28 cellular contexts compared by ENCODE assay signal in the genomic region with DNA sequence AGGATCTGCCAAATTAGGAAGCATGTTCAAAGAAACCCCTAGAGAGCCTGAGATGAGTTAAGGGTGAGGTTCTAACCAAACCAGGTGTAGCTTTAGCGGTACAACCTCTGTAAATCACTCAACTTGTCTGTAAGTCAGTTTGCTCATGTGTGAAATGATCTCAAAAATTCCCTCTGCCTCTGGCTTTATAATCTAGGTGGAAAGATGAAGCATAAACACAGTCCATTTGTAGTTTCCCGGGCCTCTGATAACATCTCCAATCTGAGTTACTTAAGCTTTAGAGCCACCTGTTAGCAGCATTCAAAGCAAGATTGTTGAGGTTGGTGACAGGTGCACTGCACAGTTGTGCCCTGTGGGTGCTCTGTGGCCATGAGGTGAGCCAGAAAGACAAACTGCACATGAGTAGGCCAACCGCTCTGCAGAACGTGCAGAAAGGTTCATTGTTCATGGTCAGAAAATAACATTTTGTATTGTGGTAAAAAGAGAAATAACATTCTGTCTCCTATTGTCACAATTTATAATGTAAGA. TPM values are rescaled to one million over a fixed set of nuclear protein-coding genes. Genes with fewer than 3 reads are reported as not detected.
DNase-seq lines count a peak whose midpoint lies in the region; ATAC-seq and TF ChIP-seq lines count a peak whose summit lies in the region.
"Had no signal": no experiment of that assay in that cellular context is flagged by ENCODE, and none has a peak within 500 bp of the region (broad histone marks: within the 10 kb centered on the region; RNA-seq: fewer than 3 reads in every experiment).

No MANE protein-coding gene starts in this region.

- H3K4me1 ChIP-seq in ascending aorta (peaks cover 28 to 53% of the 10 kb centered on the region in 2 donors), thymus (ENCODE audit: control insufficient read depth, insufficient read depth, low read length) (peaks cover 44% of the 10 kb centered on the region)

- H3K4me3 Mint-ChIP-seq in osteocyte (ENCODE audit: unreplicated experiment): peak overlapping the region; percentile 4
- no peak overlapping the region for H3K4me3 Mint-ChIP-seq in stimulated activated memory B cell treated with anti-CD40 and anti-IgM and Interleukin-4, amounts not matched to agents 10 μg/mL and 1 μg/mL and 100 μg/mL, for 72 hours
- H3K4me3 Mint-ChIP-seq: CD8-positive, alpha-beta memory T cell; effector memory CD8-positive, alpha-beta T cell; mesothelial cell of epicardium had no signal

- peak overlapping the region; percentile 94 for H3K27ac Mint-ChIP-seq in osteocyte (ENCODE audit: unreplicated experiment)
- no peak overlapping the region for H3K27ac Mint-ChIP-seq in stimulated activated memory B cell treated with anti-CD40 and anti-IgM and Interleukin-4, amounts not matched to agents 10 μg/mL and 1 μg/mL and 100 μg/mL, for 72 hours
- H3K27ac Mint-ChIP-seq: CD8-positive, alpha-beta memory T cell; effector memory CD8-positive, alpha-beta T cell; mesothelial cell of epicardium had no signal

- H3K27me3 Mint-ChIP-seq in osteocyte (ENCODE audit: unreplicated experiment): no peaks in the 10 kb centered on the region
- peaks cover 12% of the 10 kb centered on the region for H3K27me3 Mint-ChIP-seq in stimulated activated memory B cell treated with anti-CD40 and anti-IgM and Interleukin-4, amounts not matched to agents 10 μg/mL and 1 μg/mL and 100 μg/mL, for 72 hours

- no peaks in the 10 kb centered on the region for H3K9me3 ChIP-seq in ascending aorta
- H3K9me3 ChIP-seq in thymus (ENCODE audit: control insufficient read depth): no peaks in the 10 kb centered on the region
- H3K9me3 ChIP-seq: gastrocnemius medialis, pancreas, right lobe of liver, uterus had no signal

- H3K4me1 Mint-ChIP-seq in osteocyte (ENCODE audit: unreplicated experiment): peaks cover 10% of the 10 kb centered on the region
- H3K4me1 Mint-ChIP-seq in stimulated activated memory B cell treated with anti-CD40 and anti-IgM and Interleukin-4, amounts not matched to agents 10 μg/mL and 1 μg/mL and 100 μg/mL, for 72 hours: no peaks in the 10 kb centered on the region
- H3K4me1 Mint-ChIP-seq: CD8-positive, alpha-beta memory T cell had no signal

- ATAC-seq in stimulated activated memory B cell treated with anti-CD40 and anti-IgM and Interleukin-4, amounts not matched to agents 10 μg/mL and 1 μg/mL and 100 μg/mL, for 72 hours: no peak
- no peak for ATAC-seq in GM21737 (IDR thresholded peaks at IDR 0.05; ENCODE audit: unreplicated experiment)
- ATAC-seq: effector memory CD8-positive, alpha-beta T cell; esophagus mucosa; left ventricle myocardium superior had no signal

- no peaks in the 10 kb centered on the region for H3K27me3 ChIP-seq in ascending aorta
- H3K27me3 ChIP-seq in thymus (ENCODE audit: control insufficient read depth, insufficient read depth): no peaks in the 10 kb centered on the region
- H3K27me3 ChIP-seq: brain microvascular endothelial cell, gastrocnemius medialis, pancreas, right lobe of liver, uterus had no signal

- H3K27ac ChIP-seq in ascending aorta (peak overlapping the region; percentile 90 to 95), thymus (ENCODE audit: low read depth) (peak overlapping the region; percentile 3)
- H3K27ac ChIP-seq: pancreas, right lobe of liver, RWPE1, SK-N-MC, uterus had no signal

- intact Hi-C loops in ascending aorta (cut with DNase I): loop anchor here (10.0 kb wide), 2 partner anchors 66 to 536 kb away; no protein-coding TSS in a partner anchor

- WGBS in thymus: 5% methylated on average over 4 of the region's 4 CpGs

- H3K9me3 Mint-ChIP-seq in osteocyte (ENCODE audit: unreplicated experiment): no peaks in the 10 kb centered on the region
- no peaks in the 10 kb centered on the region for H3K9me3 Mint-ChIP-seq in stimulated activated memory B cell treated with anti-CD40 and anti-IgM and Interleukin-4, amounts not matched to agents 10 μg/mL and 1 μg/mL and 100 μg/mL, for 72 hours
- H3K9me3 Mint-ChIP-seq: CD8-positive, alpha-beta memory T cell; effector memory CD8-positive, alpha-beta T cell; mesothelial cell of epicardium; nephron had no signal

- H3K4me3 ChIP-seq in ascending aorta (no peak overlapping the region), thymus (ENCODE audit: low read length) (no peak overlapping the region)
- H3K4me3 ChIP-seq: gastrocnemius medialis, pancreas, right lobe of liver, SK-N-MC, uterus had no signal

- H3K36me3 ChIP-seq in ascending aorta: peaks cover 24 to 36% of the 10 kb centered on the region in 2 donors
- H3K36me3 ChIP-seq in thymus (ENCODE audit: control insufficient read depth, insufficient read depth): no peaks in the 10 kb centered on the region
- H3K36me3 ChIP-seq: brain microvascular endothelial cell, pancreas, right lobe of liver, uterus had no signal

- TF ChIP-seq CTCF in ascending aorta (IDR thresholded peaks at IDR 0.05) (no peak), osteocyte (IDR thresholded peaks at IDR 0.05) (no peak)

- DNase-seq in NCI-H146 treated with DMSO at 0.1 percent for 48 hours (lab: John Stamatoyannopoulos, UW; ENCODE audit: unreplicated experiment) (peak; percentile 20), NCI-H146 (lab: John Stamatoyannopoulos, UW) (no peak), ascending aorta (ENCODE audit: low spot score in 2 of 2) (no peak), osteocyte (ENCODE audit: extremely low spot score, unreplicated experiment) (no peak), glomerular visceral epithelial cell (ENCODE audit: extremely low spot score) (no peak)
- DNase-seq: activated CD4-positive, alpha-beta T cell treated with anti-CD3 and anti-CD28 coated beads for 4 hours; activated CD8-positive, alpha-beta memory T cell treated with anti-CD3 and anti-CD28 coated beads for 24 hours; activated gamma-delta T cell treated with Interleukin-2 at 50 U/mL for 16 hours; activated T-cell treated with anti-CD3 and anti-CD28 coated beads, Interleukin-2, amount 50 U/mL, for 1 hour; AML-193; brain microvascular endothelial cell; CD8-positive, alpha-beta memory T cell; effector memory CD8-positive, alpha-beta T cell; gastrocnemius medialis; H7; Karpas-422; left ventricle myocardium superior; pancreas; right lobe of liver; uterus had no signal

- peaks cover 28% of the 10 kb centered on the region for H3K36me3 Mint-ChIP-seq in osteocyte (ENCODE audit: unreplicated experiment)
- no peaks in the 10 kb centered on the region for H3K36me3 Mint-ChIP-seq in stimulated activated memory B cell treated with anti-CD40 and anti-IgM and Interleukin-4, amounts not matched to agents 10 μg/mL and 1 μg/mL and 100 μg/mL, for 72 hours
- H3K36me3 Mint-ChIP-seq: CD8-positive, alpha-beta memory T cell; mesothelial cell of epicardium had no signal

RNA-seq across cellular contexts. Expression of gene MOCS1, which starts 53.7 kb away (rescaled TPM):
- total RNA-seq in ascending aorta (45.4 TPM), osteocyte (14.9 and 15.1 TPM in 2 replicates)
- polyA plus RNA-seq in thymus: 4.2 TPM
